25 cellular contexts compared by ENCODE assay signal in the genomic region with DNA sequence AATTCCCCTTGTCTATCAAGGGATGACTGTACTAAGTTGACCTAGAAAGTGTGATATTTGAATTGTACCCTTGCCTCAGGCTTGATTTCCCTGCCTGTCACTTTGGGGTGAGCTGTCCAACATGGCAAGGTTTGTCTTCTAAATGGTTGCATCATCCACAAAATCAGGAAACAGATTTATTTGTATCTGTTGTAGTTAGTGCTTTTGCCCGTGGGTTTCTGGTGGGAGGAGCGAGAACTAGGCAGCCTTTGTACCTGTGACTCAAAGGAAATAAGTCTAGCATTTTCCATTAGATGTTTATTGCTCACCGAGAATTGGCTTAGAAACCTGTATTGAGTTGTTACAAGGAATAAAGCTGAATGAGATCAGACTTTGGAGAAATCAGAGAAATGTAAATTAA.
DNase-seq lines count a peak whose midpoint lies in the region; ATAC-seq, FAIRE-seq and TF ChIP-seq lines count a peak whose summit lies in the region.
"Had no signal": no experiment of that assay in that cellular context is flagged by ENCODE, and none has a peak within 500 bp of the region (broad histone marks: within the 10 kb centered on the region; RNA-seq: fewer than 3 reads in every experiment).

No MANE protein-coding gene starts in this region.

- H3K4me1 Mint-ChIP-seq in H9, result peaks cover 30 to 44% of the 10 kb centered on the region in 2 experiments
- H3K4me1 Mint-ChIP-seq: activated CD4-positive, alpha-beta T cell treated with anti-CD3 and anti-CD28 coated beads, Interleukin-2, amount 10 ng/mL, durations not matched to agents 7 days and 5 days; stimulated activated memory B cell treated with anti-CD40 and anti-IgM and Interleukin-4, amounts not matched to agents 10 μg/mL and 1 μg/mL and 100 μg/mL, for 72 hours had no signal

- no peak for ATAC-seq in HepG2
- ATAC-seq in HG03460 (IDR thresholded peaks at IDR 0.05; ENCODE audit: unreplicated experiment), result no peak
- ATAC-seq in HG02798 (IDR thresholded peaks at IDR 0.05; ENCODE audit: poor library complexity, unreplicated experiment), result no peak
- no peak for ATAC-seq in upper lobe of right lung
- ATAC-seq: stimulated activated memory B cell treated with anti-CD40 and anti-IgM and Interleukin-4, amounts not matched to agents 10 μg/mL and 1 μg/mL and 100 μg/mL, for 72 hours had no signal

- no peak for TF ChIP-seq RAD21 in HepG2 (CRISPR knock-in tag; IDR thresholded peaks at IDR 0.05)

- H4K91ac ChIP-seq in H9 (ENCODE audit: insufficient read length, low read depth, low read length), result no peak overlapping the region

- H3K4me2 ChIP-seq in H9 (ENCODE audit: insufficient read depth, insufficient read length, low read length) (no peak overlapping the region), HepG2 (ENCODE audit: low read depth, low read length) (no peak overlapping the region)
- H3K4me2 ChIP-seq: hepatocyte, PC-9 had no signal

- H3K4me1 ChIP-seq in H9 (ENCODE audit: insufficient read depth, low read length) (peaks cover 6% of the 10 kb centered on the region; the same call in 1 of the 2 replicates), HUES48 (ENCODE audit: control insufficient read depth, insufficient read depth, low read length) (peaks cover 13% of the 10 kb centered on the region), HepG2 (ENCODE audit: insufficient read depth, low read length) (peaks cover 37% of the 10 kb centered on the region), upper lobe of right lung (peaks cover 4% of the 10 kb centered on the region)

- H2BK20ac ChIP-seq in H9 (ENCODE audit: low read depth, low read length, poor library complexity, severe bottlenecking), result no peak overlapping the region

- no peak overlapping the region for H2BK12ac ChIP-seq in H9 (ENCODE audit: insufficient read length, low read depth, low read length)

- H2AK5ac ChIP-seq in H9 (ENCODE audit: insufficient read length, low read length), result no peak overlapping the region

- no peak for TF ChIP-seq EP300 in HepG2 (IDR thresholded peaks at IDR 0.05; ENCODE audit: low read depth in 2 of 2, low read length in 2 of 2)
- TF ChIP-seq EP300 in HepG2 (CRISPR knock-in tag; IDR thresholded peaks at IDR 0.05; ENCODE audit: borderline replicate concordance), result no peak

- H3K9ac ChIP-seq in H9 (ENCODE audit: extremely low read depth, insufficient read length, low read length) (no peak overlapping the region), HUES48 (ENCODE audit: low read depth, low read length) (no peak overlapping the region), HepG2 (ENCODE audit: insufficient read depth, low read depth, low read length) (no peak overlapping the region)

- no peak overlapping the region for H2BK15ac ChIP-seq in H9 (ENCODE audit: low read depth, low read length)

- no peak overlapping the region for H2AFZ ChIP-seq in H9 (ENCODE audit: low read length)
- no peak overlapping the region for H2AFZ ChIP-seq in HepG2 (ENCODE audit: low read length)
- H2AFZ ChIP-seq: hepatocyte, PC-9 had no signal

- no peak overlapping the region for H3K56ac ChIP-seq in H9 (ENCODE audit: insufficient read length, low read depth, low read length)

- peaks cover 54% of the 10 kb centered on the region for H3K27me3 Mint-ChIP-seq in H9 (ENCODE audit: low read depth)
- H3K27me3 Mint-ChIP-seq: activated CD4-positive, alpha-beta T cell treated with anti-CD3 and anti-CD28 coated beads, Interleukin-2, amount 10 ng/mL, durations not matched to agents 7 days and 5 days; CD4-positive, alpha-beta T cell had no signal

- CTCF ChIA-PET in HepG2 (lab: Yijun Ruan, JAX; ENCODE audit: low intra/inter-chr PET ratio, low total read pairs), result no interaction called here

- no peak overlapping the region for H3K23ac ChIP-seq in H9 (ENCODE audit: insufficient read length, low read depth, low read length)

- no peak for TF ChIP-seq POLR2A in HepG2 (IDR thresholded peaks at IDR 0.05; ENCODE audit: insufficient read depth in 1 of 2, low read depth in 2 of 2, low read length in 2 of 2)

- H3K79me1 ChIP-seq in H9 (ENCODE audit: insufficient read depth, low read depth, low read length, poor library complexity, severe bottlenecking), result no peaks in the 10 kb centered on the region

- FAIRE-seq in HepG2 (lab: Jason Lieb, UNC), result no peak

- no TSS peak for BruUV-seq in HepG2 (replicated peaks; lab: Mats Ljungman, UMichigan)

- H4K20me1 ChIP-seq in H9 (ENCODE audit: control insufficient read depth, insufficient read depth, insufficient read length), result no peaks in the 10 kb centered on the region
- no peaks in the 10 kb centered on the region for H4K20me1 ChIP-seq in HepG2 (ENCODE audit: insufficient read depth, low read length)

- no peak overlapping the region for H4K8ac ChIP-seq in H9 (replicated peaks; ENCODE audit: insufficient read length, low read depth, low read length)

- H3K4me3 ChIP-seq in HUES48 (ENCODE audit: low read depth, low read length) (no peak overlapping the region), astrocyte of the spinal cord (ENCODE audit: low read depth, low read length) (no peak overlapping the region), HepG2 (replicated peaks in 1 of 3; ENCODE audit: insufficient read depth in 1 of 3, low read depth in 2 of 3, low read length in 3 of 3) (no peak overlapping the region), upper lobe of right lung (no peak overlapping the region)
- H3K4me3 ChIP-seq: adrenal gland, hepatocyte, PC-9, testis had no signal

- H3T11ph ChIP-seq in H9 (ENCODE audit: low read length), result no peak overlapping the region

- no peaks in the 10 kb centered on the region for H3K23me2 ChIP-seq in H9 (ENCODE audit: insufficient read length, low read depth, low read length, poor library complexity, severe bottlenecking)

- intact Hi-C loops in HepG2 (cut with micrococcal nuclease; ENCODE audit: unreplicated experiment) (no loop called here), upper lobe of right lung (cut with DNase I) (no loop called here)

- DNase-seq in H9 (no peak), astrocyte of the spinal cord (ENCODE audit: low read depth, low spot score) (peak; percentile 33), HepG2 (ENCODE audit: low spot score) (no peak), upper lobe of right lung (no peak)
- DNase-seq: activated CD4-positive, alpha-beta T cell treated with anti-CD3 and anti-CD28 coated beads, Interleukin-2, amount 10 ng/mL, durations not matched to agents 7 days and 5 days; activated CD8-positive, alpha-beta memory T cell treated with anti-CD3 and anti-CD28 coated beads, Interleukin-2, amount 50 U/mL, for 4 hours; adrenal gland; CD4-positive, alpha-beta T cell; central memory CD4-positive, alpha-beta T cell; erythroblast; foreskin melanocyte; Kasumi-1; NCI-H1105 treated with DMSO at 0.1 percent for 48 hours; NCI-H2029 treated with DMSO at 0.1 percent for 48 hours; NCI-H345; PC-9; SHP77 treated with DMSO at 0.1 percent for 48 hours; T-helper 1 cell; testis had no signal

- H3K36me3 ChIP-seq in HUES48 (ENCODE audit: control insufficient read depth, insufficient read depth, low read length) (no peaks in the 10 kb centered on the region), HepG2 (replicated peaks in 1 of 2; ENCODE audit: control insufficient read depth in 1 of 2, insufficient read depth in 2 of 2, low read length in 2 of 2) (no peaks in the 10 kb centered on the region), upper lobe of right lung (no peaks in the 10 kb centered on the region)
- H3K36me3 ChIP-seq: adrenal gland had no signal

- no peaks in the 10 kb centered on the region for H3K27me3 ChIP-seq in H9 (ENCODE audit: insufficient read depth, low read length)
- H3K27me3 ChIP-seq in HUES48 (ENCODE audit: control insufficient read depth, insufficient read depth, low read length), result peaks cover 14% of the 10 kb centered on the region
- H3K27me3 ChIP-seq in HepG2 (ENCODE audit: control insufficient read depth in 1 of 2, insufficient read depth in 2 of 2, low read length in 2 of 2), result no peaks in the 10 kb centered on the region
- no peaks in the 10 kb centered on the region for H3K27me3 ChIP-seq in upper lobe of right lung
- H3K27me3 ChIP-seq: adrenal gland, hepatocyte, testis had no signal

- H3K4ac ChIP-seq in H9 (ENCODE audit: low read depth, low read length), result no peak overlapping the region

- peaks cover 2 to 5% of the 10 kb centered on the region in 2 experiments; a peak in 1 of 5 replicates for H3K9me3 Mint-ChIP-seq in H9
- H3K9me3 Mint-ChIP-seq: CD4-positive, alpha-beta T cell; stimulated activated memory B cell treated with anti-CD40 and anti-IgM and Interleukin-4, amounts not matched to agents 10 μg/mL and 1 μg/mL and 100 μg/mL, for 72 hours had no signal

- no peak for TF ChIP-seq CTCF in H9 (conservative IDR thresholded peaks at IDR 0.05)
- TF ChIP-seq CTCF in astrocyte of the spinal cord (IDR thresholded peaks at IDR 0.05; ENCODE audit: low read depth, low read length), result no peak
- TF ChIP-seq CTCF in HepG2 (CRISPR knock-in tag; IDR thresholded peaks at IDR 0.05), result no peak
- TF ChIP-seq CTCF in upper lobe of right lung (IDR thresholded peaks at IDR 0.05), result no peak

- H3K79me2 ChIP-seq in H9 (ENCODE audit: insufficient read depth, low read length), result no peaks in the 10 kb centered on the region; the same call in 1 of the 2 replicates
- no peaks in the 10 kb centered on the region for H3K79me2 ChIP-seq in HepG2 (ENCODE audit: insufficient read depth, low read length)
- H3K79me2 ChIP-seq: hepatocyte had no signal

- in situ Hi-C loops in astrocyte of the spinal cord (cut with HindIII; ENCODE audit: low sequenced_read_pairs) (no loop called here), HepG2 (cut with HindIII; ENCODE audit: extremely low pct_ligation_motif_present, low pct_unique_long_range_greater_than_20kb) (no loop called here)

- H3K9me3 ChIP-seq in H9 (ENCODE audit: control insufficient read depth, low read depth, low read length), result no peaks in the 10 kb centered on the region
- no peaks in the 10 kb centered on the region for H3K9me3 ChIP-seq in HUES48 (ENCODE audit: control insufficient read depth, insufficient read depth, low read length)
- no peaks in the 10 kb centered on the region for H3K9me3 ChIP-seq in HepG2 (ENCODE audit: low read length)
- H3K9me3 ChIP-seq in upper lobe of right lung, result no peaks in the 10 kb centered on the region
- H3K9me3 ChIP-seq: adrenal gland, testis had no signal

- H3K36me3 Mint-ChIP-seq in H9 (ENCODE audit: insufficient read depth in 1 of 3, low read depth in 3 of 3), result no peaks in the 10 kb centered on the region; a peak in 3 of 7 replicates
- H3K36me3 Mint-ChIP-seq: stimulated activated memory B cell treated with anti-CD40 and anti-IgM and Interleukin-4, amounts not matched to agents 10 μg/mL and 1 μg/mL and 100 μg/mL, for 72 hours had no signal

- H2BK5ac ChIP-seq in H9 (ENCODE audit: insufficient read length, low read length), result no peak overlapping the region

- no peak overlapping the region for H2BK120ac ChIP-seq in H9 (ENCODE audit: low read depth, low read length, poor library complexity, severe bottlenecking)

- H3K14ac ChIP-seq in H9 (ENCODE audit: insufficient read depth, low read length), result no peak overlapping the region

- H3K4me3 Mint-ChIP-seq in H9, result no peak overlapping the region
- H3K4me3 Mint-ChIP-seq: activated CD4-positive, alpha-beta T cell treated with anti-CD3 and anti-CD28 coated beads, Interleukin-2, amount 10 ng/mL, durations not matched to agents 7 days and 5 days; CD4-positive, alpha-beta T cell; stimulated activated memory B cell treated with anti-CD40 and anti-IgM and Interleukin-4, amounts not matched to agents 10 μg/mL and 1 μg/mL and 100 μg/mL, for 72 hours had no signal

- no CpG with 5 or more reads among the region's 3 CpGs for WGBS in H9 (ENCODE audit: extremely low coverage, insufficient read length, low lambda C conversion rate)
- 93% methylated on average over 3 of the region's 3 CpGs for WGBS in HepG2 (ENCODE audit: low lambda C conversion rate)

- no peak overlapping the region for H4K5ac ChIP-seq in H9 (ENCODE audit: insufficient read length, low read depth, low read length)

- POLR2A ChIA-PET in HepG2 (lab: Yijun Ruan, JAX), result no interaction called here

- H3K18ac ChIP-seq in H9 (ENCODE audit: insufficient read length, low read depth, low read length), result no peak overlapping the region

- H3K27ac ChIP-seq in H9 (ENCODE audit: insufficient read length, low read depth, low read length), result peak overlapping the region; percentile 5
- peak overlapping the region; percentile 92 for H3K27ac ChIP-seq in HUES48 (ENCODE audit: low read depth, low read length)
- H3K27ac ChIP-seq in HepG2 (ENCODE audit: extremely low read length, insufficient read depth, low read length), result no peak overlapping the region
- no peak overlapping the region for H3K27ac ChIP-seq in upper lobe of right lung
- H3K27ac ChIP-seq: adrenal gland, hepatocyte, PC-9, testis had no signal

- H3K27ac Mint-ChIP-seq in H9, result peak overlapping the region in 1 of 3 experiments; percentile 18; a peak in 1 of 7 replicates
- H3K27ac Mint-ChIP-seq: activated CD4-positive, alpha-beta T cell treated with anti-CD3 and anti-CD28 coated beads, Interleukin-2, amount 10 ng/mL, durations not matched to agents 7 days and 5 days; CD4-positive, alpha-beta T cell; progenitor cell of endocrine pancreas; stimulated activated memory B cell treated with anti-CD40 and anti-IgM and Interleukin-4, amounts not matched to agents 10 μg/mL and 1 μg/mL and 100 μg/mL, for 72 hours had no signal

Comparison
In these comparisons a context has a peak if more than half of its experiments do, and no peak if none do; other contexts are left out.
1. H3K27ac ChIP-seq: peak in H9 (single experiment) and HUES48 (single experiment); none in HepG2 (single experiment) and upper lobe of right lung (single experiment).